In genomic region chr9:128025756-128026155, GRCh38 we compare ENCODE assay signal across 1 cellular context.
A peak's percentile ranks its signal among the peaks of the same experiment; 100 is the strongest.
TF ChIP-seq lines count a peak whose summit lies in the region.

No MANE protein-coding gene starts in this region.

TF ChIP-seq in K562, 482 proteins besides CTCF, POLR2A, EP300 and RAD21:
- TF ChIP-seq TAL1 (IDR thresholded peaks at IDR 0.05) (no peak), RBM25 (IDR thresholded peaks at IDR 0.05; ENCODE audit: low read depth, low read length, severe bottlenecking) (peak; percentile 40), ZNF318 (IDR thresholded peaks at IDR 0.05; ENCODE audit: borderline replicate concordance in 1 of 2, low read depth in 1 of 2) (no peak)
TF ChIP-seq in K562: peak in this region for 1.
